ENCODE assay signal across 20 cellular contexts in genomic region chr22:44777364-44777756, GRCh38. TPM values are rescaled to one million over a fixed set of nuclear protein-coding genes. Genes with fewer than 3 reads are reported as not detected.
DNase-seq lines count a peak whose midpoint lies in the region; ATAC-seq and TF ChIP-seq lines count a peak whose summit lies in the region.
"Had no signal": no experiment of that assay in that cellular context is flagged by ENCODE, and none has a peak within 500 bp of the region (broad histone marks: within the 10 kb centered on the region; RNA-seq: fewer than 3 reads in every experiment).

No MANE protein-coding gene starts in this region.

- ATAC-seq in left colon (peak; percentile 83), HG02678 (IDR thresholded peaks at IDR 0.05; ENCODE audit: unreplicated experiment) (no peak), GM18907 (IDR thresholded peaks at IDR 0.05; ENCODE audit: unreplicated experiment) (no peak)
- ATAC-seq: PC-3 had no signal

- TF ChIP-seq CTCF in nephron (IDR thresholded peaks at IDR 0.05; ENCODE audit: unreplicated experiment in 3 of 3) (no peak), BE2C (IDR thresholded peaks at IDR 0.05; ENCODE audit: low read depth, low read length) (no peak)

- H3K9me3 Mint-ChIP-seq in nephron, result peaks cover 13% of the 10 kb centered on the region

- peaks cover 9% of the 10 kb centered on the region for H3K4me1 Mint-ChIP-seq in nephron
- H3K4me1 Mint-ChIP-seq: CD4-positive, alpha-beta memory T cell had no signal

- no peaks in the 10 kb centered on the region for H3K36me3 ChIP-seq in BE2C
- H3K36me3 ChIP-seq: BLaER1 had no signal

- no peaks in the 10 kb centered on the region for H3K9me3 ChIP-seq in BE2C

- H3K27ac Mint-ChIP-seq in nephron, result peak overlapping the region; percentile 73 to 91 (median 78)

- DNase-seq in COR-L47 (lab: John Stamatoyannopoulos, UW), result peak; percentile 17
- peak; percentile 81 for DNase-seq in NCI-H69 (lab: John Stamatoyannopoulos, UW)
- no peak for DNase-seq in left colon
- DNase-seq in BE2C, result no peak
- no peak for DNase-seq in AG20443 (ENCODE audit: low spot score)
- DNase-seq: CD4-positive, alpha-beta memory T cell; DMS79 treated with DMSO at 0.1 percent for 48 hours; H7; NCI-H1417 treated with DMSO at 0.1 percent for 48 hours; NCI-H187 treated with DMSO at 0.1 percent for 48 hours; NCI-H510A; NCI-H774; PC-3; SIG-M5 had no signal

- intact Hi-C loops in left colon (cut with DNase I, micrococcal nuclease), result no loop called here

- H3K4me3 Mint-ChIP-seq in nephron, result no peak overlapping the region
- H3K4me3 Mint-ChIP-seq: CD4-positive, alpha-beta memory T cell had no signal

- no peak overlapping the region for H3K4me3 ChIP-seq in BE2C (ENCODE audit: low read depth, low read length)
- H3K4me3 ChIP-seq: BLaER1 had no signal

- H3K36me3 Mint-ChIP-seq in nephron (ENCODE audit: low read depth), result peaks cover 10% of the 10 kb centered on the region

- H3K4me1 ChIP-seq in BE2C, result no peaks in the 10 kb centered on the region
- H3K4me1 ChIP-seq: BLaER1 had no signal

- H3K27me3 ChIP-seq in BE2C, result no peaks in the 10 kb centered on the region
- H3K27me3 ChIP-seq: BLaER1 had no signal

- H3K27me3 Mint-ChIP-seq in nephron (ENCODE audit: low read depth), result peaks cover 5% of the 10 kb centered on the region

RNA-seq across cellular contexts. Expression of gene ARHGAP8, which starts 25.0 kb away (rescaled TPM):
- total RNA-seq in left colon, result 10 to 100 TPM; 35.3 to 57.3 TPM
- not detected for polyA plus RNA-seq in BE2C (2012; ENCODE audit: insufficient read depth, insufficient read length, low read depth)
- total RNA-seq: HT1080, M059J had no signal
- polyA plus RNA-seq: CD4-positive, alpha-beta memory T cell had no signal

Comparison
In these comparisons a context has a peak if more than half of its experiments do, and no peak if none do; other contexts are left out.
1. DNase-seq: peak in COR-L47 (single experiment) and NCI-H69 (single experiment); none in left colon (0 of 2), BE2C (single experiment) and AG20443 (single experiment).